ENCODE assay signal across 16 cellular contexts in genomic region chr19:46719629-46720515, GRCh38. TPM values are rescaled to one million over a fixed set of nuclear protein-coding genes. Genes with fewer than 3 reads are reported as not detected.
DNase-seq lines count a peak whose midpoint lies in the region; ATAC-seq and TF ChIP-seq lines count a peak whose summit lies in the region.
"Had no signal": no experiment of that assay in that cellular context is flagged by ENCODE, and none has a peak within 500 bp of the region (broad histone marks: within the 10 kb centered on the region; RNA-seq: fewer than 3 reads in every experiment).

No MANE protein-coding gene starts in this region.

- H3K9me3 ChIP-seq in lower lobe of right lung: no peaks in the 10 kb centered on the region
- H3K9me3 ChIP-seq: HAP-1, Peyer's patch had no signal

- CTCF ChIA-PET in activated CD8-positive, alpha-beta T cell treated with anti-CD3 and anti-CD28 coated beads for 36 hours (lab: Charles Lee): interaction anchor here (2.7 kb wide), 1 partner anchor 9 kb away, joined by 16 read pairs; no protein-coding TSS in a partner anchor

- intact Hi-C loops in CD14-positive monocyte (cut with micrococcal nuclease) (loop anchor here in 1 of 2 donors (10.0 kb wide), 1 partner anchor 105 kb away; no protein-coding TSS in a partner anchor), lower lobe of right lung (cut with DNase I) (no loop called here)
- intact Hi-C loops in activated CD8-positive, alpha-beta T cell treated with anti-CD3 and anti-CD28 coated beads for 36 hours (cut with micrococcal nuclease): loop anchor here (10.0 kb wide), 1 partner anchor 105 kb away; no protein-coding TSS in a partner anchor

- peak overlapping the region in 4 of 7 donors; percentile 30 to 60 (median 47) for H3K27ac Mint-ChIP-seq in CD14-positive monocyte
- H3K27ac Mint-ChIP-seq in activated CD8-positive, alpha-beta T cell treated with anti-CD3 and anti-CD28 coated beads for 36 hours: peak overlapping the region; percentile 26
- H3K27ac Mint-ChIP-seq in natural killer cell treated with Interleukin-12 subunit alpha and Interleukin-12 subunit beta and Interleukin-15 and Interleukin-18, amount 100 ng/mL, for 72 hours: peak overlapping the region; percentile 89 to 98
- H3K27ac Mint-ChIP-seq: activated naive CD4-positive, alpha-beta T cell treated with anti-CD3 and anti-CD28 coated beads for 36 hours had no signal

- POLR2A ChIA-PET in activated CD8-positive, alpha-beta T cell treated with anti-CD3 and anti-CD28 coated beads for 36 hours (lab: Charles Lee): interaction anchor here (1.0 to 1.7 kb wide), 2 partner anchors 22 to 114 kb away, joined by 3 to 4 read pairs; no protein-coding TSS in a partner anchor

- ATAC-seq in activated CD8-positive, alpha-beta T cell treated with anti-CD3 and anti-CD28 coated beads for 36 hours: no peak
- ATAC-seq in natural killer cell treated with Interleukin-12 subunit alpha and Interleukin-12 subunit beta and Interleukin-15 and Interleukin-18, amount 100 ng/mL, for 72 hours: no peak
- ATAC-seq in lower lobe of right lung (no peak), GM21786 (IDR thresholded peaks at IDR 0.05; ENCODE audit: unreplicated experiment) (no peak)

- H3K36me3 ChIP-seq in H7 (replicated peaks; ENCODE audit: control insufficient read depth, insufficient read depth, low read length) (peaks cover 31% of the 10 kb centered on the region), lower lobe of right lung (peaks cover 53% of the 10 kb centered on the region)

- TF ChIP-seq CTCF in CD14-positive monocyte (IDR thresholded peaks at IDR 0.05) (no peak), lower lobe of right lung (IDR thresholded peaks at IDR 0.05) (no peak)
- no peak for TF ChIP-seq CTCF in activated CD8-positive, alpha-beta T cell treated with anti-CD3 and anti-CD28 coated beads for 36 hours (IDR thresholded peaks at IDR 0.05)

- peaks cover 9 to 16% (median 10%) of the 10 kb centered on the region in 3 donors for H3K27me3 Mint-ChIP-seq in CD14-positive monocyte (ENCODE audit: low read depth in 3 of 3)
- no peaks in the 10 kb centered on the region for H3K27me3 Mint-ChIP-seq in activated CD8-positive, alpha-beta T cell treated with anti-CD3 and anti-CD28 coated beads for 36 hours
- no peaks in the 10 kb centered on the region for H3K27me3 Mint-ChIP-seq in natural killer cell treated with Interleukin-12 subunit alpha and Interleukin-12 subunit beta and Interleukin-15 and Interleukin-18, amount 100 ng/mL, for 72 hours

- H3K4me1 Mint-ChIP-seq in CD14-positive monocyte: peaks cover 52% of the 10 kb centered on the region
- H3K4me1 Mint-ChIP-seq in activated CD8-positive, alpha-beta T cell treated with anti-CD3 and anti-CD28 coated beads for 36 hours (ENCODE audit: low read depth): peaks cover 34% of the 10 kb centered on the region
- H3K4me1 Mint-ChIP-seq in natural killer cell treated with Interleukin-12 subunit alpha and Interleukin-12 subunit beta and Interleukin-15 and Interleukin-18, amount 100 ng/mL, for 72 hours (ENCODE audit: low read depth in 2 of 2): peaks cover 48 to 55% of the 10 kb centered on the region in 2 donors

- no peak overlapping the region for H3K4me3 ChIP-seq in H7 (ENCODE audit: insufficient read depth, low read depth, low read length)
- no peak overlapping the region for H3K4me3 ChIP-seq in lower lobe of right lung
- H3K4me3 ChIP-seq: HAP-1 had no signal

- H3K27me3 ChIP-seq in H7 (ENCODE audit: control insufficient read depth, insufficient read depth, low read length): no peaks in the 10 kb centered on the region
- no peaks in the 10 kb centered on the region for H3K27me3 ChIP-seq in lower lobe of right lung (ENCODE audit: low read depth)
- H3K27me3 ChIP-seq: Peyer's patch had no signal

- peaks cover 46% of the 10 kb centered on the region for H3K4me1 ChIP-seq in lower lobe of right lung

- DNase-seq in CD14-positive monocyte (ENCODE audit: low spot score) (no peak), H7 (peak; percentile 60), lower lobe of right lung (no peak), A172 (ENCODE audit: low spot score) (no peak), COLO829 (ENCODE audit: low spot score) (no peak)
- DNase-seq in activated CD8-positive, alpha-beta T cell treated with anti-CD3 and anti-CD28 coated beads for 36 hours: no peak
- peak; percentile 54 for DNase-seq in natural killer cell treated with Interleukin-12 subunit alpha and Interleukin-12 subunit beta and Interleukin-15 and Interleukin-18, amount 100 ng/mL, for 72 hours (ENCODE audit: low spot score)
- DNase-seq: activated naive CD4-positive, alpha-beta T cell treated with anti-CD3 and anti-CD28 coated beads for 36 hours; central memory CD4-positive, alpha-beta T cell; hippocampal formation; stimulated activated CD4-positive, alpha-beta T cell treated with anti-CD3 and anti-CD28 coated beads, Interleukin-2, amount 100 ng/mL, for 48 hours; stimulated activated naive CD4-positive, alpha-beta T cell; T1000 had no signal

- H3K36me3 Mint-ChIP-seq in CD14-positive monocyte: peaks cover 40 to 60% of the 10 kb centered on the region in 2 donors
- H3K36me3 Mint-ChIP-seq in activated CD8-positive, alpha-beta T cell treated with anti-CD3 and anti-CD28 coated beads for 36 hours (ENCODE audit: low read depth): peaks cover 42% of the 10 kb centered on the region
- no peaks in the 10 kb centered on the region for H3K36me3 Mint-ChIP-seq in natural killer cell treated with Interleukin-12 subunit alpha and Interleukin-12 subunit beta and Interleukin-15 and Interleukin-18, amount 100 ng/mL, for 72 hours

- H3K27ac ChIP-seq in lower lobe of right lung: no peak overlapping the region

- no peak overlapping the region for H3K4me3 Mint-ChIP-seq in CD14-positive monocyte
- no peak overlapping the region for H3K4me3 Mint-ChIP-seq in activated CD8-positive, alpha-beta T cell treated with anti-CD3 and anti-CD28 coated beads for 36 hours
- peak overlapping the region; percentile 40 for H3K4me3 Mint-ChIP-seq in natural killer cell treated with Interleukin-12 subunit alpha and Interleukin-12 subunit beta and Interleukin-15 and Interleukin-18, amount 100 ng/mL, for 72 hours
- H3K4me3 Mint-ChIP-seq: activated naive CD4-positive, alpha-beta T cell treated with anti-CD3 and anti-CD28 coated beads for 36 hours had no signal

- peaks cover 0 to 3% (median 0%) of the 10 kb centered on the region in 7 donors for H3K9me3 Mint-ChIP-seq in CD14-positive monocyte
- H3K9me3 Mint-ChIP-seq in activated CD8-positive, alpha-beta T cell treated with anti-CD3 and anti-CD28 coated beads for 36 hours: no peaks in the 10 kb centered on the region
- H3K9me3 Mint-ChIP-seq in natural killer cell treated with Interleukin-12 subunit alpha and Interleukin-12 subunit beta and Interleukin-15 and Interleukin-18, amount 100 ng/mL, for 72 hours: no peaks in the 10 kb centered on the region
- H3K9me3 Mint-ChIP-seq: activated naive CD4-positive, alpha-beta T cell treated with anti-CD3 and anti-CD28 coated beads for 36 hours had no signal

RNA-seq across cellular contexts. Expression of gene PRKD2, which starts 3.0 kb away (rescaled TPM):
- polyA plus RNA-seq in CD14-positive monocyte: 1 to 10 TPM; 6.5 to 8.1 TPM
- total RNA-seq in H7 (2014; rRNA removed; shearing (Covaris generic)): 29.4 and 29.5 TPM in 2 replicates
- total RNA-seq in activated CD8-positive, alpha-beta T cell treated with anti-CD3 and anti-CD28 coated beads for 36 hours: 10 to 100 TPM; 81.1 to 86.0 TPM
- total RNA-seq in natural killer cell treated with Interleukin-12 subunit alpha and Interleukin-12 subunit beta and Interleukin-15 and Interleukin-18, amount 100 ng/mL, for 72 hours: 10 to 100 TPM; 82.3 to 100.0 TPM
- total RNA-seq in lower lobe of right lung: 45.0 TPM
- 13.3 and 18.8 TPM in 2 replicates for total RNA-seq in A172 (2014; rRNA removed; shearing (Covaris generic))

RNA-seq across cellular contexts. Expression of gene FKRP, which starts 26.0 kb away (rescaled TPM):
- 1 to 10 TPM; 2.1 to 2.7 TPM for polyA plus RNA-seq in CD14-positive monocyte
- 15.8 and 22.4 TPM in 2 replicates for total RNA-seq in H7 (2014; rRNA removed; shearing (Covaris generic))
- total RNA-seq in activated CD8-positive, alpha-beta T cell treated with anti-CD3 and anti-CD28 coated beads for 36 hours: 10 to 100 TPM in 1 of 2 experiments, 1 to 10 TPM in 1; 7.7 to 10.1 TPM
- 10 to 100 TPM; 16.4 to 25.4 TPM for total RNA-seq in natural killer cell treated with Interleukin-12 subunit alpha and Interleukin-12 subunit beta and Interleukin-15 and Interleukin-18, amount 100 ng/mL, for 72 hours
- total RNA-seq in lower lobe of right lung: 13.2 TPM
- total RNA-seq in A172 (2014; rRNA removed; shearing (Covaris generic)): 6.4 and 14.2 TPM in 2 replicates

RNA-seq across cellular contexts. Expression of gene STRN4, which starts 26.4 kb away (rescaled TPM):
- polyA plus RNA-seq in CD14-positive monocyte: 10 to 100 TPM; 37.5 to 48.0 TPM
- 169 and 188 TPM in 2 replicates for total RNA-seq in H7 (2014; rRNA removed; shearing (Covaris generic))
- 10 to 100 TPM; 52.5 to 63.5 TPM for total RNA-seq in activated CD8-positive, alpha-beta T cell treated with anti-CD3 and anti-CD28 coated beads for 36 hours
- total RNA-seq in natural killer cell treated with Interleukin-12 subunit alpha and Interleukin-12 subunit beta and Interleukin-15 and Interleukin-18, amount 100 ng/mL, for 72 hours: 100 to 1,000 TPM in 1 of 2 donors, 10 to 100 TPM in 1; 88.9 to 121 TPM
- total RNA-seq in lower lobe of right lung: 69.1 TPM
- total RNA-seq in A172 (2014; rRNA removed; shearing (Covaris generic)): 35.5 and 47.9 TPM in 2 replicates

RNA-seq across cellular contexts. Expression of gene DACT3, which starts 58.9 kb away (rescaled TPM):
- under 1 TPM; 0.05 to 0.09 TPM for polyA plus RNA-seq in CD14-positive monocyte
- 0.37 and 0.55 TPM in 2 replicates for total RNA-seq in H7 (2014; rRNA removed; shearing (Covaris generic))
- total RNA-seq in activated CD8-positive, alpha-beta T cell treated with anti-CD3 and anti-CD28 coated beads for 36 hours: 1 to 10 TPM; 5.8 to 6.1 TPM
- total RNA-seq in natural killer cell treated with Interleukin-12 subunit alpha and Interleukin-12 subunit beta and Interleukin-15 and Interleukin-18, amount 100 ng/mL, for 72 hours: under 1 TPM in 1 of 2 donors, not detected in 1; 0.36 TPM
- total RNA-seq in lower lobe of right lung: 4.9 TPM
- 0.84 and 1.1 TPM in 2 replicates for total RNA-seq in A172 (2014; rRNA removed; shearing (Covaris generic))

Comparison
In these comparisons a context has a peak if more than half of its experiments do, and no peak if none do; other contexts are left out.
1. DNase-seq: peak in H7 (single experiment) and natural killer cell treated with Interleukin-12 subunit alpha and Interleukin-12 subunit beta and Interleukin-15 and Interleukin-18, amount 100 ng/mL, for 72 hours (single experiment); none in CD14-positive monocyte (single experiment), activated CD8-positive, alpha-beta T cell treated with anti-CD3 and anti-CD28 coated beads for 36 hours (single experiment), lower lobe of right lung (single experiment), A172 (single experiment) and COLO829 (single experiment).
2. H3K27ac Mint-ChIP-seq: peak in every context shown above with its lines; median percentile 94 in natural killer cell treated with Interleukin-12 subunit alpha and Interleukin-12 subunit beta and Interleukin-15 and Interleukin-18, amount 100 ng/mL, for 72 hours; 47 in CD14-positive monocyte; 26 in activated CD8-positive, alpha-beta T cell treated with anti-CD3 and anti-CD28 coated beads for 36 hours.